19 cellular contexts compared by ENCODE assay signal in genomic region chr22:42171417-42171816, GRCh38. TPM values are rescaled to one million over a fixed set of nuclear protein-coding genes. Genes with fewer than 3 reads are reported as not detected.
DNase-seq lines count a peak whose midpoint lies in the region; ATAC-seq and TF ChIP-seq lines count a peak whose summit lies in the region.
"Had no signal": no experiment of that assay in that cellular context is flagged by ENCODE, and none has a peak within 500 bp of the region (broad histone marks: within the 10 kb centered on the region; RNA-seq: fewer than 3 reads in every experiment).

No MANE protein-coding gene starts in this region.

- CTCF ChIA-PET in CD4-positive, alpha-beta T cell (lab: Charles Lee), result no interaction called here

- no peaks in the 10 kb centered on the region for H3K27me3 ChIP-seq in CD4-positive, alpha-beta T cell (ENCODE audit: control insufficient read depth, insufficient read depth, low read length)
- H3K27me3 ChIP-seq in Peyer's patch (no peaks in the 10 kb centered on the region), upper lobe of left lung (no peaks in the 10 kb centered on the region)
- H3K27me3 ChIP-seq: SJSA1 had no signal

- H3K4me3 ChIP-seq in Peyer's patch, result no peak overlapping the region
- no peak overlapping the region for H3K4me3 ChIP-seq in upper lobe of left lung
- H3K4me3 ChIP-seq: SJSA1 had no signal

- H3K4me1 ChIP-seq in Peyer's patch, result peaks cover 0 to 42% (median 7%) of the 10 kb centered on the region in 4 donors
- H3K4me1 ChIP-seq in upper lobe of left lung, result peaks cover 0 to 17% (median 13%) of the 10 kb centered on the region in 4 donors
- H3K4me1 ChIP-seq: SJSA1 had no signal

- intact Hi-C loops in CD4-positive, alpha-beta T cell (cut with DNase I, micrococcal nuclease), result no loop called here

- no peaks in the 10 kb centered on the region for H3K9me3 ChIP-seq in CD4-positive, alpha-beta T cell (ENCODE audit: control insufficient read depth, low read length)
- H3K9me3 ChIP-seq in Peyer's patch (no peaks in the 10 kb centered on the region), upper lobe of left lung (no peaks in the 10 kb centered on the region)
- H3K9me3 ChIP-seq: SJSA1 had no signal

- H3K27ac Mint-ChIP-seq in CD4-positive, alpha-beta T cell, result peak overlapping the region; percentile 69
- H3K27ac Mint-ChIP-seq: activated CD4-positive, alpha-beta memory T cell treated with anti-CD3 and anti-CD28 coated beads, Interleukin-2, amount 10 ng/mL, durations not matched to agents 7 days and 5 days; memory B cell; natural killer cell treated with Interleukin-12 subunit alpha and Interleukin-12 subunit beta and Interleukin-15 and Interleukin-18, amount 100 ng/mL, for 72 hours had no signal

- H3K27ac ChIP-seq in 22Rv1 (peak overlapping the region; percentile 8; the same call in 1 of the 2 replicates), Peyer's patch (peak overlapping the region in 1 of 4 donors; percentile 81), upper lobe of left lung (no peak overlapping the region)
- H3K27ac ChIP-seq in CD4-positive, alpha-beta T cell (ENCODE audit: low read depth, low read length), result no peak overlapping the region
- H3K27ac ChIP-seq: SJSA1 had no signal

- H3K27me3 Mint-ChIP-seq in CD4-positive, alpha-beta T cell, result no peaks in the 10 kb centered on the region
- H3K27me3 Mint-ChIP-seq: activated CD4-positive, alpha-beta memory T cell treated with anti-CD3 and anti-CD28 coated beads, Interleukin-2, amount 10 ng/mL, durations not matched to agents 7 days and 5 days; memory B cell; natural killer cell treated with Interleukin-12 subunit alpha and Interleukin-12 subunit beta and Interleukin-15 and Interleukin-18, amount 100 ng/mL, for 72 hours had no signal

- no peak for ATAC-seq in CD4-positive, alpha-beta T cell (ENCODE audit: poor library complexity)
- ATAC-seq in upper lobe of left lung (ENCODE audit: low FRiP score in 2 of 2), result no peak
- ATAC-seq in GM19463 (IDR thresholded peaks at IDR 0.05; ENCODE audit: unreplicated experiment), result no peak
- ATAC-seq: natural killer cell treated with Interleukin-12 subunit alpha and Interleukin-12 subunit beta and Interleukin-15 and Interleukin-18, amount 100 ng/mL, for 72 hours; PC-3 had no signal

- no peak for TF ChIP-seq CTCF in 22Rv1 (IDR thresholded peaks at IDR 0.05)
- TF ChIP-seq CTCF in CD4-positive, alpha-beta T cell (IDR thresholded peaks at IDR 0.05), result no peak
- no peak for TF ChIP-seq CTCF in Peyer's patch (IDR thresholded peaks at IDR 0.05)
- no peak for TF ChIP-seq CTCF in upper lobe of left lung (IDR thresholded peaks at IDR 0.05)

- no peak for TF ChIP-seq EP300 in upper lobe of left lung (IDR thresholded peaks at IDR 0.05)

- no peak overlapping the region for H3K4me3 Mint-ChIP-seq in CD4-positive, alpha-beta T cell
- H3K4me3 Mint-ChIP-seq: activated CD4-positive, alpha-beta memory T cell treated with anti-CD3 and anti-CD28 coated beads, Interleukin-2, amount 10 ng/mL, durations not matched to agents 7 days and 5 days; memory B cell; natural killer cell treated with Interleukin-12 subunit alpha and Interleukin-12 subunit beta and Interleukin-15 and Interleukin-18, amount 100 ng/mL, for 72 hours had no signal

- H3K36me3 Mint-ChIP-seq in CD4-positive, alpha-beta T cell (ENCODE audit: low read depth), result peaks cover 82% of the 10 kb centered on the region

- DNase-seq in CD4-positive, alpha-beta T cell, result no peak
- peak in 2 of 3 donors; percentile 26 to 28 for DNase-seq in Peyer's patch
- peak; percentile 53 for DNase-seq in left kidney (ENCODE audit: low read depth, low spot score)
- no peak for DNase-seq in upper lobe of left lung
- DNase-seq in hippocampal formation (lab: John Stamatoyannopoulos, UW), result no peak
- DNase-seq: activated CD4-positive, alpha-beta memory T cell treated with anti-CD3 and anti-CD28 coated beads, Interleukin-2, amount 10 ng/mL, durations not matched to agents 7 days and 5 days; dermis blood vessel endothelial cell; GOT3; Kasumi-1; kidney glomerular epithelial cell; NCI-H1092 treated with DMSO at 0.1 percent for 48 hours; PC-3; stimulated activated CD4-positive, alpha-beta T cell treated with anti-CD3 and anti-CD28 coated beads, Interleukin-4, amount 100 ng/mL, for 24 hours; T-helper 2 cell had no signal

- POLR2A ChIA-PET in CD4-positive, alpha-beta T cell (lab: Charles Lee), result no interaction called here

- no peak for TF ChIP-seq POLR2A in Peyer's patch (IDR thresholded peaks at IDR 0.05)
- TF ChIP-seq POLR2A in upper lobe of left lung (IDR thresholded peaks at IDR 0.05), result no peak

- WGBS in upper lobe of left lung, 2 donors, result 83 to 87% methylated on average over 5 of the region's 5 CpGs

- H3K4me1 Mint-ChIP-seq in CD4-positive, alpha-beta T cell (ENCODE audit: low read depth), result peaks cover 42% of the 10 kb centered on the region

- no peaks in the 10 kb centered on the region for H3K9me3 Mint-ChIP-seq in CD4-positive, alpha-beta T cell
- H3K9me3 Mint-ChIP-seq: activated CD4-positive, alpha-beta memory T cell treated with anti-CD3 and anti-CD28 coated beads, Interleukin-2, amount 10 ng/mL, durations not matched to agents 7 days and 5 days; memory B cell; natural killer cell treated with Interleukin-12 subunit alpha and Interleukin-12 subunit beta and Interleukin-15 and Interleukin-18, amount 100 ng/mL, for 72 hours had no signal

- H3K36me3 ChIP-seq in Peyer's patch, result peaks cover 0 to 25% (median 0%) of the 10 kb centered on the region in 3 donors
- H3K36me3 ChIP-seq in upper lobe of left lung, result peaks cover 0 to 23% (median 11%) of the 10 kb centered on the region in 4 donors

RNA-seq across cellular contexts. Expression of gene CYP2D6, which starts 40.8 kb away (rescaled TPM):
- total RNA-seq in CD4-positive, alpha-beta T cell, result 1 to 10 TPM; 7.4 to 7.5 TPM
- total RNA-seq in Peyer's patch (100 to 1,000 TPM in 2 of 4 donors, 10 to 100 TPM in 2; 18.2 to 329 (median 117) TPM), upper lobe of left lung (1 to 10 TPM in 4 of 6 donors, under 1 TPM in 2; 0.46 to 4.2 (median 1.9) TPM)

Comparison
In these comparisons a context has a peak if more than half of its experiments do, and no peak if none do; other contexts are left out.
1. DNase-seq: peak in Peyer's patch (2 of 3) and left kidney (single experiment); none in CD4-positive, alpha-beta T cell (0 of 10), upper lobe of left lung (0 of 2) and hippocampal formation (0 of 2).